Comparison of ENCODE assay signal across 9 cellular contexts in genomic region chr3:54870423-54870822, GRCh38. TPM values are rescaled to one million over a fixed set of nuclear protein-coding genes. Genes with fewer than 3 reads are reported as not detected.
A peak's percentile ranks its signal among the peaks of the same experiment; 100 is the strongest.
DNase-seq lines count a peak whose midpoint lies in the region; ATAC-seq and TF ChIP-seq lines count a peak whose summit lies in the region.
"Had no signal": no experiment of that assay in that cellular context is flagged by ENCODE, and none has a peak within 500 bp of the region (broad histone marks: within the 10 kb centered on the region; RNA-seq: fewer than 3 reads in every experiment).

No MANE protein-coding gene starts in this region.

- H3K27ac ChIP-seq in osteoblast (ENCODE audit: low read depth, low read length) (peak overlapping the region; percentile 61), ascending aorta (no peak overlapping the region)

- H3K27ac Mint-ChIP-seq in natural killer cell treated with Interleukin-12 subunit alpha and Interleukin-12 subunit beta and Interleukin-15 and Interleukin-18, amount 100 ng/mL, for 72 hours, result no peak overlapping the region

- no peaks in the 10 kb centered on the region for H3K36me3 Mint-ChIP-seq in natural killer cell treated with Interleukin-12 subunit alpha and Interleukin-12 subunit beta and Interleukin-15 and Interleukin-18, amount 100 ng/mL, for 72 hours

- peak overlapping the region; percentile 42 for H3K4me2 ChIP-seq in osteoblast (ENCODE audit: insufficient read depth, low read length)

- H3K9me3 Mint-ChIP-seq in natural killer cell treated with Interleukin-12 subunit alpha and Interleukin-12 subunit beta and Interleukin-15 and Interleukin-18, amount 100 ng/mL, for 72 hours, result peaks cover 8% of the 10 kb centered on the region

- H4K20me1 ChIP-seq in osteoblast (ENCODE audit: insufficient read depth, low read length), result no peaks in the 10 kb centered on the region

- H3K27me3 ChIP-seq in HAP-1 (ENCODE audit: low read depth) (no peaks in the 10 kb centered on the region), osteoblast (ENCODE audit: insufficient read depth, low read length) (no peaks in the 10 kb centered on the region), ascending aorta (no peaks in the 10 kb centered on the region)

- no peaks in the 10 kb centered on the region for H3K9me3 ChIP-seq in HAP-1
- no peaks in the 10 kb centered on the region for H3K9me3 ChIP-seq in osteoblast (ENCODE audit: low read depth, low read length)
- no peaks in the 10 kb centered on the region for H3K9me3 ChIP-seq in ascending aorta

- no peaks in the 10 kb centered on the region for H3K79me2 ChIP-seq in osteoblast (ENCODE audit: insufficient read depth, low read length)

- peak; percentile 41 to 45 for DNase-seq in HAP-1 (ENCODE audit: low spot score in 2 of 2)
- peak; percentile 58 for DNase-seq in OCI-M1 (lab: John Stamatoyannopoulos, UW)
- peak; percentile 86 for DNase-seq in fibroblast of gingiva (ENCODE audit: low read depth)
- DNase-seq in osteoblast (ENCODE audit: insufficient read length, low spot score, missing footprints), result peak; percentile 93
- DNase-seq in natural killer cell treated with Interleukin-12 subunit alpha and Interleukin-12 subunit beta and Interleukin-15 and Interleukin-18, amount 100 ng/mL, for 72 hours (ENCODE audit: low spot score), result no peak
- DNase-seq in ascending aorta (ENCODE audit: low spot score in 2 of 2), result no peak

- in situ Hi-C loops in HAP-1 (cut with MboI; ENCODE audit: low sequenced_read_pairs), result loop anchor here (25.0 kb wide), 1 partner anchor 867 kb away; no protein-coding TSS in a partner anchor

- peak overlapping the region; percentile 83 for H2AFZ ChIP-seq in osteoblast (ENCODE audit: low read length)

- no peak for ATAC-seq in HG03354 (IDR thresholded peaks at IDR 0.05; ENCODE audit: poor library complexity, severe bottlenecking, unreplicated experiment)
- ATAC-seq in HG02623 (IDR thresholded peaks at IDR 0.05; ENCODE audit: unreplicated experiment), result no peak
- ATAC-seq in natural killer cell treated with Interleukin-12 subunit alpha and Interleukin-12 subunit beta and Interleukin-15 and Interleukin-18, amount 100 ng/mL, for 72 hours, result no peak

- H3K4me1 Mint-ChIP-seq in natural killer cell treated with Interleukin-12 subunit alpha and Interleukin-12 subunit beta and Interleukin-15 and Interleukin-18, amount 100 ng/mL, for 72 hours (ENCODE audit: low read depth in 2 of 2), result no peaks in the 10 kb centered on the region

- H3K36me3 ChIP-seq in HAP-1 (replicated peaks) (no peaks in the 10 kb centered on the region), osteoblast (ENCODE audit: insufficient read depth, low read length) (no peaks in the 10 kb centered on the region), ascending aorta (no peaks in the 10 kb centered on the region)

- intact Hi-C loops in ascending aorta (cut with DNase I), result no loop called here

- TF ChIP-seq CTCF in osteoblast (IDR thresholded peaks at IDR 0.05; ENCODE audit: extremely low read depth, low read depth, low read length) (peak; percentile 86), ascending aorta (IDR thresholded peaks at IDR 0.05) (no peak)

- no peaks in the 10 kb centered on the region for H3K27me3 Mint-ChIP-seq in natural killer cell treated with Interleukin-12 subunit alpha and Interleukin-12 subunit beta and Interleukin-15 and Interleukin-18, amount 100 ng/mL, for 72 hours

- no peak overlapping the region for H3K4me3 Mint-ChIP-seq in natural killer cell treated with Interleukin-12 subunit alpha and Interleukin-12 subunit beta and Interleukin-15 and Interleukin-18, amount 100 ng/mL, for 72 hours

- H3K4me3 ChIP-seq in HAP-1, result no peak overlapping the region
- H3K4me3 ChIP-seq in osteoblast (ENCODE audit: insufficient read depth, low read length), result no peak overlapping the region
- H3K4me3 ChIP-seq in ascending aorta, result no peak overlapping the region

- no peaks in the 10 kb centered on the region for H3K4me1 ChIP-seq in HAP-1
- peaks cover 9% of the 10 kb centered on the region for H3K4me1 ChIP-seq in osteoblast (ENCODE audit: insufficient read depth, low read length)
- no peaks in the 10 kb centered on the region for H3K4me1 ChIP-seq in ascending aorta

RNA-seq across cellular contexts. Expression of gene LRTM1, which starts 57.4 kb away (rescaled TPM):
- total RNA-seq in osteoblast (not detected in 2 replicates), ascending aorta (not detected)
- not detected for total RNA-seq in natural killer cell treated with Interleukin-12 subunit alpha and Interleukin-12 subunit beta and Interleukin-15 and Interleukin-18, amount 100 ng/mL, for 72 hours
- total RNA-seq: mononuclear cell had no signal

Comparison
In these comparisons a context has a peak if more than half of its experiments do, and no peak if none do; other contexts are left out.
1. DNase-seq: peak in HAP-1 (2 of 2), OCI-M1 (single experiment), fibroblast of gingiva (single experiment) and osteoblast (single experiment); none in natural killer cell treated with Interleukin-12 subunit alpha and Interleukin-12 subunit beta and Interleukin-15 and Interleukin-18, amount 100 ng/mL, for 72 hours (single experiment) and ascending aorta (0 of 2).